Comparison of ENCODE assay signal across 8 cellular contexts in the genomic region with DNA sequence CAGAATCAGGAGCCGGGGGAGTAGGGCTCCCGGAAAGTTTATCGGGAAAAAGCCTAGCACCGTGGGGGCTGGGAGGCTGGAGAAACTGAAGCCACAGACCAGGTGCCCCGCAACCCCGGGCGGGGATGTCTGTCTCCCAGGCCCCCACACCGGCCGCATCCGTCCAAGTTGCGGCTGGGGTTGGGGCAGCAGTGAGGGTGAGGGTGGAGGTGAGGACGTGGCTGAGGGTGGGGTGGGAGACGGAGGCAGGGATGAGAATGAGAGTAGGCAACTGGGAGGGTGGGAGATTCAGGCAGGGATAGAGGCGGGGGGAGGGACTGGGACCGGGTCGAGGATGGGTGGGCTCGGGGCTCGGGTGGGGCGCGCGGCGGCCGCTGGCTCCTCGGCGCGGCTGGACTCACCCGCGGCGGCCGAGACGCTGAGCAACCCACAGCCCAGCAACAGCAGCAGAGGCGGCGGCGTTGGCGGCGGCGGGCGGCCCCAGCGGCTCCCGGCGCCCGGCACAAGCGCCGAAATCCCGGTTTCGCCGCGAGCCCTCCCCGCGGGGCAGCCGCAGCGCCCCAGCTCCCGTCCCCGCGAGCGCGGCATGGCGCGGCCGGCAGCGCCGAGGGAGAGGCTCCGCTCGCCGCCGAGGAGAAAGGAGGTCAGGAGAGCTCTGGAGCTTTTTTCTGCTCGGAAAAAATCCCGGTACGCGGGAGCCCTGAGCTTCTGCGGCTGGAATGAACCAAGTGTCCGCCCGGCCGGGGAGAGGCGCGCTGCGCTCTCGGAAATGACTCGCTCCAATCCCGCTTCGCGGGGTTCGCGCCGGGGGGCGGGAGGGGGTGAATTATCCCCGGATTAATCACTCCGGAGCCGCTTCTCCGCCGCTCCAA. TPM values are rescaled to one million over a fixed set of nuclear protein-coding genes. Genes with fewer than 3 reads are reported as not detected.
DNase-seq lines count a peak whose midpoint lies in the region; ATAC-seq, FAIRE-seq and TF ChIP-seq lines count a peak whose summit lies in the region.

A gene (minus strand): TSS at position 721 of the 872 bp plus-strand sequence. CDS start 133 bp downstream, at position 588.

- no peaks in the 10 kb centered on the region for H3K9me1 ChIP-seq in keratinocyte (ENCODE audit: control insufficient read depth, extremely low read depth, insufficient read depth, low read length)

- no peak for FAIRE-seq in keratinocyte (lab: Jason Lieb, UNC)

- no peaks in the 10 kb centered on the region for H3K36me3 ChIP-seq in MG63
- H3K36me3 ChIP-seq in keratinocyte (ENCODE audit: control insufficient read depth in 2 of 2, extremely low read depth in 1 of 2, insufficient read depth in 2 of 2, low read length in 2 of 2) = no peaks in the 10 kb centered on the region

- peak within 1 kb of the TSS; percentile 56 for H2AFZ ChIP-seq in keratinocyte (ENCODE audit: control insufficient read depth, low read length)

- in situ Hi-C loops in astrocyte of the spinal cord (cut with HindIII; ENCODE audit: low sequenced_read_pairs) = no loop called here

- ATAC-seq in GM19328 (IDR thresholded peaks at IDR 0.05; ENCODE audit: unreplicated experiment) (no peak), GM19452 (IDR thresholded peaks at IDR 0.05; ENCODE audit: unreplicated experiment) (no peak)

- H3K9me3 ChIP-seq in MG63 = no peaks in the 10 kb centered on the region
- H3K9me3 ChIP-seq in keratinocyte (ENCODE audit: control insufficient read depth, low read depth, low read length) = no peaks in the 10 kb centered on the region

- H3K79me2 ChIP-seq in keratinocyte (ENCODE audit: control insufficient read depth, insufficient read depth, low read length) = no peaks in the 10 kb centered on the region

- peaks cover 20% of the 10 kb centered on the region for H3K4me1 ChIP-seq in keratinocyte (ENCODE audit: control insufficient read depth, extremely low read depth, insufficient read depth, low read length)

- H3K27me3 ChIP-seq in MG63 (peaks cover 30% of the 10 kb centered on the region), keratinocyte (ENCODE audit: control insufficient read depth, extremely low read depth, insufficient read depth, low read length) (peaks cover 19% of the 10 kb centered on the region)

- no peak for TF ChIP-seq CTCF in astrocyte of the spinal cord (IDR thresholded peaks at IDR 0.05; ENCODE audit: low read depth, low read length)
- TF ChIP-seq CTCF in keratinocyte (optimal IDR thresholded peaks at IDR 0.05 in 1 of 3, IDR thresholded peaks at IDR 0.05 in 1 of 3, conservative IDR thresholded peaks at IDR 0.05 in 1 of 3; ENCODE audit: extremely low read depth in 1 of 3, insufficient read depth in 2 of 3, low read length in 3 of 3) = peak in 1 of 3 experiments; percentile 38

- H3K4me2 ChIP-seq in keratinocyte (ENCODE audit: control insufficient read depth, extremely low read depth, insufficient read depth, low read depth, low read length) = peak within 1 kb of the TSS; percentile 83

- dilution Hi-C loops in keratinocyte (cut with MboI; ENCODE audit: extremely low pct_ligation_motif_present, low sequenced_read_pairs) = no loop called here

- H3K9ac ChIP-seq in keratinocyte (ENCODE audit: control insufficient read depth, extremely low read depth, insufficient read depth, low read length) = peak within 1 kb of the TSS; percentile 33

- H3K4me3 ChIP-seq in MG63 (peak within 1 kb of the TSS; percentile 15; the same call in 1 of the 2 replicates), astrocyte of the spinal cord (ENCODE audit: low read depth, low read length) (peak within 1 kb of the TSS; percentile 57), keratinocyte (ENCODE audit: control insufficient read depth in 2 of 3, extremely low read depth in 1 of 3, insufficient read depth in 2 of 3, low read depth in 1 of 3, low read length in 3 of 3) (peak within 1 kb of the TSS; percentile 49 to 80 (median 52))

- H4K20me1 ChIP-seq in keratinocyte (ENCODE audit: control insufficient read depth, extremely low read depth, insufficient read depth, low read length) = no peaks in the 10 kb centered on the region

- DNase-seq in AG08395 (ENCODE audit: low spot score) (peak; percentile 59), MG63 (peak; percentile 51), astrocyte of the spinal cord (ENCODE audit: low read depth, low spot score) (peak; percentile 67), keratinocyte (ENCODE audit: low read depth, low spot score) (no peak), substantia nigra (lab: John Stamatoyannopoulos, UW) (peak in 47 of 49 donors; percentile 8 to 87 (median 65)), T-helper 2 cell (no peak)

- H3K27ac ChIP-seq in keratinocyte (ENCODE audit: control insufficient read depth, insufficient read depth, low read length) (no peak within 1 kb of the TSS), substantia nigra (ENCODE audit: low read depth, low read length, poor library complexity, severe bottlenecking) (peak within 1 kb of the TSS; percentile 89)

RNA-seq across cellular contexts. Expression of the gene that starts here (rescaled TPM):
- total RNA-seq in MG63 (2014; rRNA removed; shearing (Covaris generic); ENCODE audit: low replicate concordance) = not detected in 2 replicates
- polyA plus RNA-seq in keratinocyte = 1.2 to 3.0 TPM (median 2.0 TPM) in 3 replicates
- polyA plus RNA-seq in keratinocyte (2011; ENCODE audit: low read depth) = 0.06 TPM
- polyA plus RNA-seq in keratinocyte (2011; cell fraction: cytosol; rRNA removed) = 0.56 and 0.77 TPM in 2 replicates
- polyA plus RNA-seq in keratinocyte (2011; cell fraction: nucleus; rRNA removed) = 8.7 and 12.4 TPM in 2 replicates
- 0.14 and 3.3 TPM in 2 replicates for polyA plus RNA-seq in keratinocyte (2012; ENCODE audit: low replicate concordance)
- 2.3 to 8.3 TPM (median 5.1 TPM) in 3 replicates for polyA minus RNA-seq in keratinocyte
- 2.5 TPM for polyA minus RNA-seq in keratinocyte (2011; cell fraction: cytosol; rRNA and poly(A)+ RNA removed)
- 8.5 and 12.2 TPM in 2 replicates for polyA minus RNA-seq in keratinocyte (2011; cell fraction: nucleus; rRNA and poly(A)+ RNA removed)

Comparison
In these comparisons a context has a peak if more than half of its experiments do, and no peak if none do; other contexts are left out.
1. Peak in DNase-seq and H3K4me3 ChIP-seq in MG63; RNA of the gene not detected or under 1 TPM.
2. DNase-seq: peak in AG08395 (single experiment), astrocyte of the spinal cord (single experiment) and substantia nigra (47 of 49); none in keratinocyte (single experiment) and T-helper 2 cell (0 of 5).
3. Peak in every context shown above with its lines, with median percentiles within 50 percentile points of each other: H3K4me3 ChIP-seq.